ENCODE assay signal across 11 cellular contexts in the genomic region with DNA sequence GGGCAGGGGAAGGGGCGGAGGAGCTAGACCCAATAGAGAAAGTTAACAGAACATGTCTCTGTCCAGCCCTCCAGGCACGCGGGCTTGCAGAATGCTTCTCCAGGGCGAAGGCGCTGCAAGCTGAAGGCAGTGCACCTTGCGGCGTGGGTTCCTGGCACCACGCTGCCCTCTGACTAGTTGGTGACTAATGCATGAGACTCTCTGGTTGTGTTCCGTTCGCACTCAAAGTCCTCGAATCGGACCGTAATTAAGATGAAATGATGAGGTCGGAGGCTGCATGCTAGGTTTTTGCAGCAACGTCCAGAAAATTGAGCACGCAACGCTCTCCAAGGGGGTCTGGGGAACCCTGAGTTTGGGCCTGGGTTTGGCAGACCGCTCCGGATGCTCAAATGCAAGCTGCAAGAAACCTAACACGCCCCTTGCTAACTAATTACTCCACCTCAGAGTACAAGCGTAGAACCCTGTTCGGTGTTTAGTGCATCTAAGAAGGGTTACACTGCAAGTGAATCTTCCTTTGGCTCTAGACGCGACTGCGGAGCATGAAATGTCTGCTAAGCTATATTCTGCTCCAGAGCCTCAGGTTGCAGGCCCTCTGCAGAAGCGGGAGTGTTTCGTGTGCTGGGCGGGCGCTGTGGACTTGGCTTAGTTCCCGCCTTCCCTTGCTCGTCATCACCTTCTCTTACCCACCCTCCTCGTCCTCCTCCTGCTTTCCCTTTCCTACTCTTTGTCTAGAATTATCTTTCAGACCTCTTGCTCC. TPM values are rescaled to one million over a fixed set of nuclear protein-coding genes. Genes with fewer than 3 reads are reported as not detected.
A peak's percentile ranks its signal among the peaks of the same experiment; 100 is the strongest.
DNase-seq lines count a peak whose midpoint lies in the region; ATAC-seq and TF ChIP-seq lines count a peak whose summit lies in the region.
"Had no signal": no experiment of that assay in that cellular context is flagged by ENCODE, and none has a peak within 500 bp of the region (broad histone marks: within the 10 kb centered on the region; RNA-seq: fewer than 3 reads in every experiment).

No MANE protein-coding gene starts in this region.

- no peak overlapping the region for H3K4me3 ChIP-seq in CD4-positive, alpha-beta memory T cell (ENCODE audit: low read length in 2 of 2)
- no peak overlapping the region for H3K4me3 ChIP-seq in choroid plexus epithelial cell (ENCODE audit: low read depth, low read length)

- H3K27me3 Mint-ChIP-seq in CD4-positive, alpha-beta memory T cell, result peaks cover 30 to 36% of the 10 kb centered on the region in 2 donors
- peaks cover 93% of the 10 kb centered on the region for H3K27me3 Mint-ChIP-seq in nephron (ENCODE audit: low read depth)
- H3K27me3 Mint-ChIP-seq in activated T-helper 2 cell treated with anti-CD3 and anti-CD28 coated beads, Interferon-gamma antibody, Interleukin-2, Interleukin-4, amounts not matched to agents 10 μg/mL and 5 μg/mL and 100 μg/mL, durations not matched to agents 14 hours and 24 hours and 36 hours (ENCODE audit: low read depth), result peaks cover 66% of the 10 kb centered on the region

- POLR2A ChIA-PET in CD4-positive, alpha-beta memory T cell (lab: Charles Lee; ENCODE audit: partially characterized antibody), result interaction anchor here (0.6 kb wide), 1 partner anchor 18 kb away, joined by 3 read pairs; no protein-coding TSS in a partner anchor

- no peaks in the 10 kb centered on the region for H3K36me3 Mint-ChIP-seq in CD4-positive, alpha-beta memory T cell
- no peaks in the 10 kb centered on the region for H3K36me3 Mint-ChIP-seq in nephron (ENCODE audit: low read depth)
- H3K36me3 Mint-ChIP-seq in activated T-helper 2 cell treated with anti-CD3 and anti-CD28 coated beads, Interferon-gamma antibody, Interleukin-2, Interleukin-4, amounts not matched to agents 10 μg/mL and 5 μg/mL and 100 μg/mL, durations not matched to agents 14 hours and 24 hours and 36 hours (ENCODE audit: low read depth), result no peaks in the 10 kb centered on the region

- TF ChIP-seq CTCF in choroid plexus epithelial cell (conservative IDR thresholded peaks at IDR 0.05; ENCODE audit: low read depth, low read length), result no peak
- TF ChIP-seq CTCF in nephron (IDR thresholded peaks at IDR 0.05; ENCODE audit: unreplicated experiment in 3 of 3), result no peak

- no peak for DNase-seq in CD4-positive, alpha-beta memory T cell
- DNase-seq in HPDE6-E6E7 (ENCODE audit: extremely low spot score) (peak; percentile 11), choroid plexus epithelial cell (ENCODE audit: low read depth) (peak; percentile 5), anterior cingulate cortex (lab: John Stamatoyannopoulos, UW) (no peak)
- no peak for DNase-seq in activated T-helper 2 cell treated with anti-CD3 and anti-CD28 coated beads, Interferon-gamma antibody, Interleukin-2, Interleukin-4, amounts not matched to agents 10 μg/mL and 5 μg/mL and 100 μg/mL, durations not matched to agents 14 hours and 24 hours and 36 hours (ENCODE audit: low spot score)
- DNase-seq: DMS79, GOT3, mesenchymal stem cell, NCI-H1417 treated with DMSO at 0.1 percent for 48 hours had no signal

- peaks cover 0 to 6% (median under 1%) of the 10 kb centered on the region in 8 donors for H3K9me3 Mint-ChIP-seq in CD4-positive, alpha-beta memory T cell
- H3K9me3 Mint-ChIP-seq in nephron, result peaks cover 18% of the 10 kb centered on the region
- H3K9me3 Mint-ChIP-seq in activated T-helper 2 cell treated with anti-CD3 and anti-CD28 coated beads, Interferon-gamma antibody, Interleukin-2, Interleukin-4, amounts not matched to agents 10 μg/mL and 5 μg/mL and 100 μg/mL, durations not matched to agents 14 hours and 24 hours and 36 hours, result no peaks in the 10 kb centered on the region

- H3K9me3 ChIP-seq in CD4-positive, alpha-beta memory T cell (ENCODE audit: control insufficient read depth in 1 of 2, low read length in 2 of 2), result no peaks in the 10 kb centered on the region

- peaks cover 10% of the 10 kb centered on the region for H3K4me1 ChIP-seq in CD4-positive, alpha-beta memory T cell (ENCODE audit: insufficient read depth, low read length)

- CTCF ChIA-PET in CD4-positive, alpha-beta memory T cell (lab: Charles Lee; ENCODE audit: partially characterized antibody), result interaction anchor here (1.1 kb wide), 1 partner anchor 19 kb away, joined by 3 read pairs; no protein-coding TSS in a partner anchor

- no peaks in the 10 kb centered on the region for H3K36me3 ChIP-seq in CD4-positive, alpha-beta memory T cell (ENCODE audit: insufficient read depth, low read length)

- H3K27ac ChIP-seq in CD4-positive, alpha-beta memory T cell (ENCODE audit: low read depth, low read length), result no peak overlapping the region

- no peak for ATAC-seq in GM19397 (IDR thresholded peaks at IDR 0.05; ENCODE audit: unreplicated experiment)

- peaks cover 26% of the 10 kb centered on the region for H3K27me3 ChIP-seq in CD4-positive, alpha-beta memory T cell (ENCODE audit: insufficient read depth, low read length)

- no peak overlapping the region for H3K27ac Mint-ChIP-seq in CD4-positive, alpha-beta memory T cell
- no peak overlapping the region for H3K27ac Mint-ChIP-seq in nephron
- no peak overlapping the region for H3K27ac Mint-ChIP-seq in activated T-helper 2 cell treated with anti-CD3 and anti-CD28 coated beads, Interferon-gamma antibody, Interleukin-2, Interleukin-4, amounts not matched to agents 10 μg/mL and 5 μg/mL and 100 μg/mL, durations not matched to agents 14 hours and 24 hours and 36 hours

- peak overlapping the region in 7 of 8 donors; percentile 49 to 85 (median 65) for H3K4me3 Mint-ChIP-seq in CD4-positive, alpha-beta memory T cell
- peak overlapping the region in 2 of 3 experiments; percentile 3 to 24 for H3K4me3 Mint-ChIP-seq in nephron
- H3K4me3 Mint-ChIP-seq in activated T-helper 2 cell treated with anti-CD3 and anti-CD28 coated beads, Interferon-gamma antibody, Interleukin-2, Interleukin-4, amounts not matched to agents 10 μg/mL and 5 μg/mL and 100 μg/mL, durations not matched to agents 14 hours and 24 hours and 36 hours (ENCODE audit: low read depth), result no peak overlapping the region

- intact Hi-C loops in CD4-positive, alpha-beta memory T cell (cut with micrococcal nuclease), result no loop called here
- intact Hi-C loops in activated T-helper 2 cell treated with anti-CD3 and anti-CD28 coated beads, Interferon-gamma antibody, Interleukin-2, Interleukin-4, amounts not matched to agents 10 μg/mL and 5 μg/mL and 100 μg/mL, durations not matched to agents 14 hours and 24 hours and 36 hours (cut with micrococcal nuclease), result loop anchor here (2.0 kb wide), 1 partner anchor 14 kb away; no protein-coding TSS in a partner anchor

- peaks cover 5 to 21% (median 13%) of the 10 kb centered on the region in 4 donors for H3K4me1 Mint-ChIP-seq in CD4-positive, alpha-beta memory T cell
- H3K4me1 Mint-ChIP-seq in nephron, result no peaks in the 10 kb centered on the region
- H3K4me1 Mint-ChIP-seq in activated T-helper 2 cell treated with anti-CD3 and anti-CD28 coated beads, Interferon-gamma antibody, Interleukin-2, Interleukin-4, amounts not matched to agents 10 μg/mL and 5 μg/mL and 100 μg/mL, durations not matched to agents 14 hours and 24 hours and 36 hours (ENCODE audit: low read depth), result peaks cover 5% of the 10 kb centered on the region

RNA-seq across cellular contexts. Expression of a gene that starts 57.1 kb away (rescaled TPM):
- total RNA-seq in CD4-positive, alpha-beta memory T cell, result 10 to 100 TPM; 15.1 to 15.9 TPM
- polyA plus RNA-seq in CD4-positive, alpha-beta memory T cell, result 1 to 10 TPM; 1.4 to 5.1 TPM
- total RNA-seq in activated T-helper 2 cell treated with anti-CD3 and anti-CD28 coated beads, Interferon-gamma antibody, Interleukin-2, Interleukin-4, amounts not matched to agents 10 μg/mL and 5 μg/mL and 100 μg/mL, durations not matched to agents 14 hours and 24 hours and 36 hours, result 9.8 and 10.4 TPM in 2 replicates

Comparison
In these comparisons a context has a peak if more than half of its experiments do, and no peak if none do; other contexts are left out.
1. DNase-seq: peak in HPDE6-E6E7 (single experiment) and choroid plexus epithelial cell (single experiment); none in CD4-positive, alpha-beta memory T cell (0 of 5), anterior cingulate cortex (0 of 58) and activated T-helper 2 cell treated with anti-CD3 and anti-CD28 coated beads, Interferon-gamma antibody, Interleukin-2, Interleukin-4, amounts not matched to agents 10 μg/mL and 5 μg/mL and 100 μg/mL, durations not matched to agents 14 hours and 24 hours and 36 hours (single experiment).